ENCODE assay signal across 30 cellular contexts in genomic region chr16:47726031-47726675, GRCh38.
"Had no signal": no experiment of that assay in that cellular context is flagged by ENCODE, and none has a peak within 500 bp of the region (broad histone marks: within the 10 kb centered on the region; RNA-seq: fewer than 3 reads in every experiment).

No MANE protein-coding gene starts in this region.

- H3K9me3 ChIP-seq: body of pancreas, gastrocnemius medialis, pancreas, prostate gland, sigmoid colon, upper lobe of left lung had no signal

- H3K4me1 ChIP-seq: gastrocnemius medialis, pancreas, prostate gland, sigmoid colon, upper lobe of left lung had no signal

- H3K4me1 Mint-ChIP-seq: activated CD4-positive, alpha-beta T cell treated with anti-CD3 and anti-CD28 coated beads for 36 hours; endodermal cell; stimulated activated naive CD8-positive, alpha-beta T cell treated with anti-CD3 and anti-CD28 coated beads, Interleukin-15, amount 100 ng/mL, for 72 hours had no signal

- H3K9me3 Mint-ChIP-seq: activated T-cell treated with anti-CD3 and anti-CD28 coated beads, Interleukin-2, amount 50 U/mL, for 72 hours; endodermal cell; stimulated activated memory B cell treated with anti-CD40 and anti-IgM and Interleukin-4, amounts not matched to agents 10 μg/mL and 1 μg/mL and 100 μg/mL, for 72 hours; stimulated activated naive CD8-positive, alpha-beta T cell treated with anti-CD3 and anti-CD28 coated beads, Interleukin-15, amount 100 ng/mL, for 72 hours had no signal

- H3K4me3 Mint-ChIP-seq: activated CD4-positive, alpha-beta T cell treated with anti-CD3 and anti-CD28 coated beads for 36 hours; activated CD8-positive, alpha-beta memory T cell treated with anti-CD3 and anti-CD28 coated beads, Interleukin-2, amount 10 ng/mL, durations not matched to agents 7 days and 5 days; activated CD8-positive, alpha-beta T cell treated with anti-CD3 and anti-CD28 coated beads, Interleukin-2, amount 10 ng/mL, durations not matched to agents 7 days and 5 days; activated T-cell treated with anti-CD3 and anti-CD28 coated beads, Interleukin-2, amount 50 U/mL, for 72 hours; endodermal cell; naive thymus-derived CD4-positive, alpha-beta T cell; stimulated activated memory B cell treated with anti-CD40 and anti-IgM and Interleukin-4, amounts not matched to agents 10 μg/mL and 1 μg/mL and 100 μg/mL, for 72 hours; stimulated activated naive CD8-positive, alpha-beta T cell treated with anti-CD3 and anti-CD28 coated beads, Interleukin-15, amount 100 ng/mL, for 72 hours had no signal

- H3K27ac Mint-ChIP-seq: activated CD4-positive, alpha-beta T cell treated with anti-CD3 and anti-CD28 coated beads for 36 hours; activated CD8-positive, alpha-beta memory T cell treated with anti-CD3 and anti-CD28 coated beads, Interleukin-2, amount 10 ng/mL, durations not matched to agents 7 days and 5 days; activated CD8-positive, alpha-beta T cell treated with anti-CD3 and anti-CD28 coated beads, Interleukin-2, amount 10 ng/mL, durations not matched to agents 7 days and 5 days; activated naive CD4-positive, alpha-beta T cell treated with anti-CD3 and anti-CD28 coated beads, Interleukin-2, amount 50 U/mL, for 72 hours; activated T-cell treated with anti-CD3 and anti-CD28 coated beads, Interleukin-2, amount 50 U/mL, for 72 hours; endodermal cell; naive thymus-derived CD4-positive, alpha-beta T cell; stimulated activated memory B cell treated with anti-CD40 and anti-IgM and Interleukin-4, amounts not matched to agents 10 μg/mL and 1 μg/mL and 100 μg/mL, for 72 hours; stimulated activated naive CD8-positive, alpha-beta T cell treated with anti-CD3 and anti-CD28 coated beads, Interleukin-15, amount 100 ng/mL, for 72 hours had no signal

- H3K27ac ChIP-seq: body of pancreas, gastrocnemius medialis, pancreas, prostate gland, sigmoid colon, upper lobe of left lung had no signal

- ATAC-seq: activated CD4-positive, alpha-beta T cell treated with anti-CD3 and anti-CD28 coated beads for 36 hours; activated CD8-positive, alpha-beta memory T cell treated with anti-CD3 and anti-CD28 coated beads, Interleukin-2, amount 10 ng/mL, durations not matched to agents 7 days and 5 days; activated CD8-positive, alpha-beta T cell treated with anti-CD3 and anti-CD28 coated beads, Interleukin-2, amount 10 ng/mL, durations not matched to agents 7 days and 5 days; activated naive CD4-positive, alpha-beta T cell treated with anti-CD3 and anti-CD28 coated beads, Interleukin-2, amount 50 U/mL, for 72 hours; activated T-cell treated with anti-CD3 and anti-CD28 coated beads, Interleukin-2, amount 50 U/mL, for 72 hours; body of pancreas; esophagus mucosa; gastrocnemius medialis; left cardiac atrium; left ventricle myocardium superior; naive thymus-derived CD4-positive, alpha-beta T cell; pancreas; stimulated activated memory B cell treated with anti-CD40 and anti-IgM and Interleukin-4, amounts not matched to agents 10 μg/mL and 1 μg/mL and 100 μg/mL, for 72 hours; stimulated activated naive CD8-positive, alpha-beta T cell treated with anti-CD3 and anti-CD28 coated beads, Interleukin-15, amount 100 ng/mL, for 72 hours had no signal

- H3K4me2 ChIP-seq: smooth muscle cell had no signal

- H3K36me3 ChIP-seq: gastrocnemius medialis, pancreas, prostate gland, sigmoid colon, upper lobe of left lung had no signal

- H3K36me3 Mint-ChIP-seq: activated CD8-positive, alpha-beta memory T cell treated with anti-CD3 and anti-CD28 coated beads, Interleukin-2, amount 10 ng/mL, durations not matched to agents 7 days and 5 days; activated naive CD4-positive, alpha-beta T cell treated with anti-CD3 and anti-CD28 coated beads, Interleukin-2, amount 50 U/mL, for 72 hours; naive thymus-derived CD4-positive, alpha-beta T cell; stimulated activated memory B cell treated with anti-CD40 and anti-IgM and Interleukin-4, amounts not matched to agents 10 μg/mL and 1 μg/mL and 100 μg/mL, for 72 hours had no signal

- DNase-seq: activated CD4-positive, alpha-beta T cell treated with anti-CD3 and anti-CD28 coated beads for 36 hours; activated CD4-positive, CD25-positive, alpha-beta regulatory T cell; activated CD8-positive, alpha-beta memory T cell treated with anti-CD3 and anti-CD28 coated beads, Interleukin-2, amount 10 ng/mL, durations not matched to agents 7 days and 5 days; activated CD8-positive, alpha-beta T cell treated with anti-CD3 and anti-CD28 coated beads, Interleukin-2, amount 10 ng/mL, durations not matched to agents 7 days and 5 days; activated naive CD4-positive, alpha-beta T cell; activated T-cell treated with anti-CD3 and anti-CD28 coated beads, Interleukin-2, amount 50 U/mL, for 72 hours; aorta; body of pancreas; caudate nucleus; endodermal cell; gastrocnemius medialis; glutamatergic neuron; left cardiac atrium; left ventricle myocardium superior; midbrain; naive thymus-derived CD4-positive, alpha-beta T cell; pancreas; retina; sigmoid colon; stimulated activated CD4-positive, alpha-beta T cell treated with anti-CD3 and anti-CD28 coated beads, Interleukin-1b, Interleukin-23, amount 100 ng/mL, for 48 hours; stimulated activated CD4-positive, alpha-beta T cell treated with anti-CD3 and anti-CD28 coated beads, Interleukin-4, amount 100 ng/mL, for 4 hours; stimulated activated CD8-positive, alpha-beta memory T cell treated with anti-CD3 and anti-CD28 coated beads, Interleukin-4, amount 100 ng/mL, for 48 hours; stimulated activated naive CD8-positive, alpha-beta T cell treated with anti-CD3 and anti-CD28 coated beads, Interleukin-15, amount 100 ng/mL, for 72 hours; substantia nigra; upper lobe of left lung had no signal

- H3K27me3 Mint-ChIP-seq: stimulated activated memory B cell treated with anti-CD40 and anti-IgM and Interleukin-4, amounts not matched to agents 10 μg/mL and 1 μg/mL and 100 μg/mL, for 72 hours had no signal

- H3K4me3 ChIP-seq: body of pancreas, gastrocnemius medialis, pancreas, prostate gland, sigmoid colon, smooth muscle cell, upper lobe of left lung had no signal

- H3K27me3 ChIP-seq: body of pancreas, gastrocnemius medialis, pancreas, sigmoid colon, upper lobe of left lung had no signal
